In genomic region chr6:141719476-141719875, GRCh38 we compare ENCODE assay signal across 27 cellular contexts.
A peak's percentile ranks its signal among the peaks of the same experiment; 100 is the strongest.
DNase-seq lines count a peak whose midpoint lies in the region; FAIRE-seq and TF ChIP-seq lines count a peak whose summit lies in the region.
"Had no signal": no experiment of that assay in that cellular context is flagged by ENCODE, and none has a peak within 500 bp of the region (broad histone marks: within the 10 kb centered on the region; RNA-seq: fewer than 3 reads in every experiment).

No MANE protein-coding gene starts in this region.

- FAIRE-seq in bronchial epithelial cell (lab: Jason Lieb, UNC), result no peak
- FAIRE-seq: A204.1, GM12878, GM12892, GM18507 had no signal

- no peak overlapping the region for H3K4me3 Mint-ChIP-seq in osteocyte (ENCODE audit: unreplicated experiment)
- H3K4me3 Mint-ChIP-seq: CD14-positive monocyte; CD4-positive, alpha-beta memory T cell; CD4-positive, CD25-positive, alpha-beta regulatory T cell; CD8-positive, alpha-beta memory T cell had no signal

- H3K4me2 ChIP-seq in trophoblast cell (ENCODE audit: low read length) (no peak overlapping the region), hepatocyte (no peak overlapping the region)
- H3K4me2 ChIP-seq: BLaER1 had no signal

- no peak overlapping the region for H3K23ac ChIP-seq in trophoblast cell (ENCODE audit: low read length)

- H3K9ac ChIP-seq in trophoblast cell (ENCODE audit: low read length), result no peak overlapping the region
- H3K9ac ChIP-seq: BLaER1 had no signal

- CTCF ChIA-PET in RWPE1 (lab: Yijun Ruan, JAX), result interaction anchor here (0.6 to 1.5 kb wide), 3 partner anchors 13 to 73 kb away, joined by 3 to 4 read pairs (median 3); no protein-coding TSS in a partner anchor

- H4K8ac ChIP-seq in trophoblast cell (ENCODE audit: low read depth, low read length), result no peak overlapping the region

- DNase-seq in RWPE1 (ENCODE audit: low spot score) (peak; percentile 4), bronchial epithelial cell (ENCODE audit: low read depth) (peak; percentile 50), trophoblast cell (peak; percentile 4 to 73), H7 (no peak), hepatocyte (ENCODE audit: low spot score) (no peak), osteocyte (ENCODE audit: extremely low spot score, unreplicated experiment) (no peak)
- DNase-seq: 8988T; ACHN; BE2C; C1 segment of cervical spinal cord; CD4-positive, alpha-beta memory T cell; CD4-positive, CD25-positive, alpha-beta regulatory T cell; CD8-positive, alpha-beta memory T cell; COR-L47; DMS 273 treated with DMSO at 0.1 percent for 48 hours; DMS153; DMS53; DMS79; DND-41; EL; GDM1 had no signal

- no peak overlapping the region for H3K27ac ChIP-seq in RWPE1
- H3K27ac ChIP-seq in trophoblast cell (ENCODE audit: low read depth, low read length), result no peak overlapping the region
- H3K27ac ChIP-seq in hepatocyte, result no peak overlapping the region
- H3K27ac ChIP-seq: BLaER1 had no signal

- POLR2A ChIA-PET in RWPE1 (lab: Yijun Ruan, JAX; ENCODE audit: low non-redundant PET), result no interaction called here

- no peak overlapping the region for H3K14ac ChIP-seq in trophoblast cell (ENCODE audit: low read length)

- H2AFZ ChIP-seq in trophoblast cell (ENCODE audit: insufficient read depth, low read length, poor library complexity), result no peak overlapping the region
- H2AFZ ChIP-seq in hepatocyte, result no peak overlapping the region

- no peaks in the 10 kb centered on the region for H3K27me3 ChIP-seq in bronchial epithelial cell (ENCODE audit: control insufficient read depth, insufficient read depth, low read length)
- no peaks in the 10 kb centered on the region for H3K27me3 ChIP-seq in trophoblast cell (ENCODE audit: insufficient read depth, low read length)
- no peaks in the 10 kb centered on the region for H3K27me3 ChIP-seq in H7 (ENCODE audit: control insufficient read depth, insufficient read depth, low read length)
- H3K27me3 ChIP-seq in hepatocyte, result no peaks in the 10 kb centered on the region
- H3K27me3 ChIP-seq: BE2C, BLaER1 had no signal

- no peaks in the 10 kb centered on the region for H3K4me1 Mint-ChIP-seq in osteocyte (ENCODE audit: unreplicated experiment)
- H3K4me1 Mint-ChIP-seq: CD14-positive monocyte; CD4-positive, alpha-beta memory T cell; CD4-positive, CD25-positive, alpha-beta regulatory T cell; CD8-positive, alpha-beta memory T cell had no signal

- H3K9me2 ChIP-seq in hepatocyte (replicated peaks; ENCODE audit: insufficient read depth), result no peaks in the 10 kb centered on the region

- no peak overlapping the region for H3K4ac ChIP-seq in trophoblast cell (ENCODE audit: low read depth, low read length)

- no peak overlapping the region for H2AK5ac ChIP-seq in trophoblast cell (ENCODE audit: low read length)

- H4K20me1 ChIP-seq in hepatocyte (ENCODE audit: insufficient read depth, poor library complexity, severe bottlenecking), result no peaks in the 10 kb centered on the region
- H4K20me1 ChIP-seq: BLaER1 had no signal

- WGBS in trophoblast cell (ENCODE audit: extremely low coverage, insufficient coverage, insufficient read length), result no CpG with 5 or more reads among the region's 5 CpGs
- WGBS in hepatocyte (ENCODE audit: low lambda C conversion rate, missing lambda C conversion rate), result 88% methylated on average over 5 of the region's 5 CpGs

- H3K18ac ChIP-seq in trophoblast cell (ENCODE audit: low read length), result no peak overlapping the region

- no peak overlapping the region for H2BK120ac ChIP-seq in trophoblast cell (ENCODE audit: insufficient read depth, low read length, poor library complexity)

- H3K9me3 Mint-ChIP-seq in osteocyte (ENCODE audit: unreplicated experiment), result no peaks in the 10 kb centered on the region

- no peak overlapping the region for H2BK12ac ChIP-seq in trophoblast cell (ENCODE audit: low read length)

- H3K79me1 ChIP-seq in trophoblast cell (ENCODE audit: low read length), result no peaks in the 10 kb centered on the region

- H3K4me3 ChIP-seq in bronchial epithelial cell (ENCODE audit: low read depth, low read length) (no peak overlapping the region), trophoblast cell (ENCODE audit: low read depth, low read length) (no peak overlapping the region), H7 (ENCODE audit: insufficient read depth, low read depth, low read length) (no peak overlapping the region), hepatocyte (no peak overlapping the region)
- H3K4me3 ChIP-seq: BLaER1, GM12878 had no signal

- H3K36me3 ChIP-seq in bronchial epithelial cell (ENCODE audit: control insufficient read depth, insufficient read depth, low read length) (no peaks in the 10 kb centered on the region), trophoblast cell (ENCODE audit: control insufficient read depth in 1 of 2, insufficient read depth in 2 of 2, low read length in 2 of 2) (no peaks in the 10 kb centered on the region), H7 (replicated peaks; ENCODE audit: control insufficient read depth, insufficient read depth, low read length) (no peaks in the 10 kb centered on the region), hepatocyte (replicated peaks; ENCODE audit: insufficient read depth, low read depth) (no peaks in the 10 kb centered on the region)
- H3K36me3 ChIP-seq: BE2C, BLaER1 had no signal

- H3K36me3 Mint-ChIP-seq in osteocyte (ENCODE audit: unreplicated experiment), result no peaks in the 10 kb centered on the region
- H3K36me3 Mint-ChIP-seq: CD14-positive monocyte; CD4-positive, alpha-beta memory T cell; CD4-positive, CD25-positive, alpha-beta regulatory T cell; CD8-positive, alpha-beta memory T cell had no signal

- H2BK5ac ChIP-seq in trophoblast cell (ENCODE audit: low read depth, low read length, poor library complexity), result no peak overlapping the region

- TF ChIP-seq CTCF in RWPE1 (conservative IDR thresholded peaks at IDR 0.05; ENCODE audit: low read depth), result no peak
- TF ChIP-seq CTCF in bronchial epithelial cell (IDR thresholded peaks at IDR 0.05; ENCODE audit: insufficient read depth, low read length, severe bottlenecking), result no peak
- TF ChIP-seq CTCF in hepatocyte (IDR thresholded peaks at IDR 0.05; ENCODE audit: poor library complexity), result no peak
- TF ChIP-seq CTCF in osteocyte (IDR thresholded peaks at IDR 0.05), result no peak

- no peak overlapping the region for H3K27ac Mint-ChIP-seq in osteocyte (ENCODE audit: unreplicated experiment)
- H3K27ac Mint-ChIP-seq: CD14-positive monocyte; CD4-positive, alpha-beta memory T cell; CD4-positive, CD25-positive, alpha-beta regulatory T cell; CD8-positive, alpha-beta memory T cell had no signal

- no peak overlapping the region for H4K91ac ChIP-seq in trophoblast cell (ENCODE audit: low read depth, low read length)

- H4K12ac ChIP-seq in trophoblast cell (ENCODE audit: low read depth, low read length), result no peak overlapping the region

- no peaks in the 10 kb centered on the region for H3K4me1 ChIP-seq in trophoblast cell (ENCODE audit: control insufficient read depth in 1 of 2, insufficient read depth in 2 of 2, low read length in 2 of 2)
- no peaks in the 10 kb centered on the region for H3K4me1 ChIP-seq in hepatocyte (ENCODE audit: insufficient read depth)
- H3K4me1 ChIP-seq: BE2C, BLaER1 had no signal

- H3K79me2 ChIP-seq in trophoblast cell (ENCODE audit: control insufficient read depth, insufficient read depth, low read length, poor library complexity) (no peaks in the 10 kb centered on the region), hepatocyte (no peaks in the 10 kb centered on the region)

- peaks cover 5% of the 10 kb centered on the region for H3K27me3 Mint-ChIP-seq in osteocyte (ENCODE audit: unreplicated experiment)
- H3K27me3 Mint-ChIP-seq: CD4-positive, alpha-beta memory T cell had no signal

- no peaks in the 10 kb centered on the region for H3K9me3 ChIP-seq in trophoblast cell (ENCODE audit: insufficient read depth, low read depth, low read length)
- H3K9me3 ChIP-seq in hepatocyte (ENCODE audit: low read depth), result no peaks in the 10 kb centered on the region
- H3K9me3 ChIP-seq: BE2C, BLaER1 had no signal

Comparison
In these comparisons a context has a peak if more than half of its experiments do, and no peak if none do; other contexts are left out.
1. DNase-seq: peak in RWPE1 (single experiment), bronchial epithelial cell (single experiment) and trophoblast cell (2 of 2); none in H7 (single experiment), hepatocyte (single experiment) and osteocyte (single experiment).